ENCODE assay signal across 1 cellular context in the genomic region with DNA sequence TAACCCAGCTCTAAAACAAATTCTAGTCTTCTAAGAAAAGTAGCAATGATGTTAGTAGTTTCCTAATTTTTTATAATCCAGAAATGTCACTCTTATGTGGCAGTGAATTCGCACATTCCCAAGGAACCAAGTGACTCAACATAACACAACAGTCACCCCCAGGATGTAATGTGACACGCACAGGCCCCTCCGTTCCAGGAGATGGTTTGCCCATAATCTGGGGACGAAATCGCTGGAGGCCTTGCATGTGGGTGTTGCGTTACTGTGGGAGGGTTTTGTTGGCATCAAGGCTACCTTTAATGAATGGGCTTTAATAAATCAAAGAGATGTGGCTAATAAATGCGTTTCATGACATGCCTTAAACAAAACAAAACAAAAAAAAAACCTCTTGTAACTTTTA.
TF ChIP-seq lines count a peak whose summit lies in the region.

No MANE protein-coding gene starts in this region.

TF ChIP-seq in HCT116, 20 proteins besides CTCF, POLR2A, EP300 and RAD21 (continued from another document):
- TF ChIP-seq, protein P1, sequence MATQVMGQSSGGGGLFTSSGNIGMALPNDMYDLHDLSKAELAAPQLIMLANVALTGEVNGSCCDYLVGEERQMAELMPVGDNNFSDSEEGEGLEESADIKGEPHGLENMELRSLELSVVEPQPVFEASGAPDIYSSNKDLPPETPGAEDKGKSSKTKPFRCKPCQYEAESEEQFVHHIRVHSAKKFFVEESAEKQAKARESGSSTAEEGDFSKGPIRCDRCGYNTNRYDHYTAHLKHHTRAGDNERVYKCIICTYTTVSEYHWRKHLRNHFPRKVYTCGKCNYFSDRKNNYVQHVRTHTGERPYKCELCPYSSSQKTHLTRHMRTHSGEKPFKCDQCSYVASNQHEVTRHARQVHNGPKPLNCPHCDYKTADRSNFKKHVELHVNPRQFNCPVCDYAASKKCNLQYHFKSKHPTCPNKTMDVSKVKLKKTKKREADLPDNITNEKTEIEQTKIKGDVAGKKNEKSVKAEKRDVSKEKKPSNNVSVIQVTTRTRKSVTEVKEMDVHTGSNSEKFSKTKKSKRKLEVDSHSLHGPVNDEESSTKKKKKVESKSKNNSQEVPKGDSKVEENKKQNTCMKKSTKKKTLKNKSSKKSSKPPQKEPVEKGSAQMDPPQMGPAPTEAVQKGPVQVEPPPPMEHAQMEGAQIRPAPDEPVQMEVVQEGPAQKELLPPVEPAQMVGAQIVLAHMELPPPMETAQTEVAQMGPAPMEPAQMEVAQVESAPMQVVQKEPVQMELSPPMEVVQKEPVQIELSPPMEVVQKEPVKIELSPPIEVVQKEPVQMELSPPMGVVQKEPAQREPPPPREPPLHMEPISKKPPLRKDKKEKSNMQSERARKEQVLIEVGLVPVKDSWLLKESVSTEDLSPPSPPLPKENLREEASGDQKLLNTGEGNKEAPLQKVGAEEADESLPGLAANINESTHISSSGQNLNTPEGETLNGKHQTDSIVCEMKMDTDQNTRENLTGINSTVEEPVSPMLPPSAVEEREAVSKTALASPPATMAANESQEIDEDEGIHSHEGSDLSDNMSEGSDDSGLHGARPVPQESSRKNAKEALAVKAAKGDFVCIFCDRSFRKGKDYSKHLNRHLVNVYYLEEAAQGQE (IDR thresholded peaks at IDR 0.05; ENCODE audit: low read depth): no peak
- TF ChIP-seq, protein P2, sequence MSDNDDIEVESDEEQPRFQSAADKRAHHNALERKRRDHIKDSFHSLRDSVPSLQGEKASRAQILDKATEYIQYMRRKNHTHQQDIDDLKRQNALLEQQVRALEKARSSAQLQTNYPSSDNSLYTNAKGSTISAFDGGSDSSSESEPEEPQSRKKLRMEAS (IDR thresholded peaks at IDR 0.05): 0 out of 2 replicates have a peak, but pooled peaks have one; percentile 20
- no peak for TF ChIP-seq ELF1 (IDR thresholded peaks at IDR 0.05; ENCODE audit: borderline replicate concordance, low read depth)
- peak; percentile 25; the same call in 1 of the 2 replicates for TF ChIP-seq FOSL1 (IDR thresholded peaks at IDR 0.05; ENCODE audit: low read depth)
- TF ChIP-seq SP1 (IDR thresholded peaks at IDR 0.05; ENCODE audit: low read depth): peak; percentile 32; the same call in 1 of the 2 replicates
- TF ChIP-seq CEBPB (IDR thresholded peaks at IDR 0.05; ENCODE audit: low read depth): no peak
